Comparison of ENCODE assay signal across 23 cellular contexts in genomic region chr4:94140998-94141397, GRCh38.
DNase-seq lines count a peak whose midpoint lies in the region; ATAC-seq, FAIRE-seq and TF ChIP-seq lines count a peak whose summit lies in the region.
"Had no signal": no experiment of that assay in that cellular context is flagged by ENCODE, and none has a peak within 500 bp of the region (broad histone marks: within the 10 kb centered on the region; RNA-seq: fewer than 3 reads in every experiment).

No MANE protein-coding gene starts in this region.

- DNase-seq in cardiac muscle cell (ENCODE audit: low read depth in 1 of 2, low spot score in 1 of 2) (peak in 1 of 2 donors; percentile 56), Right ventricle myocardium superior (no peak), bronchial epithelial cell (ENCODE audit: low read depth) (no peak), NCI-H2107 (lab: John Stamatoyannopoulos, UW) (no peak), coronary artery (ENCODE audit: low spot score) (no peak)
- DNase-seq: CD4-positive, CD25-positive, alpha-beta regulatory T cell; CD8-positive, alpha-beta T cell; DMS 273 treated with DMSO at 0.1 percent for 48 hours; DMS79; EL; GDM1; GM23248; HFFc6 had no signal

- H3K27ac ChIP-seq in cardiac muscle cell (peak overlapping the region; percentile 59), coronary artery (no peak overlapping the region)
- H3K27ac ChIP-seq: 22Rv1, BLaER1, C4-2B, GM23248 had no signal

- no peak overlapping the region for H3K4me3 Mint-ChIP-seq in stimulated activated memory B cell treated with anti-CD40 and anti-IgM and Interleukin-4, amounts not matched to agents 10 μg/mL and 1 μg/mL and 100 μg/mL, for 72 hours
- H3K4me3 Mint-ChIP-seq: B cell; CD4-positive, CD25-positive, alpha-beta regulatory T cell; CD8-positive, alpha-beta T cell; HFFc6 had no signal

- H3K4me3 ChIP-seq in cardiac muscle cell (no peak overlapping the region), bronchial epithelial cell (ENCODE audit: low read depth, low read length) (no peak overlapping the region), coronary artery (no peak overlapping the region)
- H3K4me3 ChIP-seq: BLaER1, GM12878, GM23248, HAP-1 had no signal

- no peaks in the 10 kb centered on the region for H3K27me3 Mint-ChIP-seq in stimulated activated memory B cell treated with anti-CD40 and anti-IgM and Interleukin-4, amounts not matched to agents 10 μg/mL and 1 μg/mL and 100 μg/mL, for 72 hours
- H3K27me3 Mint-ChIP-seq: B cell; CD4-positive, CD25-positive, alpha-beta regulatory T cell had no signal

- no peaks in the 10 kb centered on the region for H3K4me1 Mint-ChIP-seq in stimulated activated memory B cell treated with anti-CD40 and anti-IgM and Interleukin-4, amounts not matched to agents 10 μg/mL and 1 μg/mL and 100 μg/mL, for 72 hours
- H3K4me1 Mint-ChIP-seq: B cell; CD4-positive, CD25-positive, alpha-beta regulatory T cell had no signal

- H3K36me3 ChIP-seq in cardiac muscle cell: no peaks in the 10 kb centered on the region
- H3K36me3 ChIP-seq in bronchial epithelial cell (ENCODE audit: control insufficient read depth, insufficient read depth, low read length): no peaks in the 10 kb centered on the region
- H3K36me3 ChIP-seq: BLaER1, HAP-1 had no signal

- peaks cover 11% of the 10 kb centered on the region for H3K4me1 ChIP-seq in cardiac muscle cell (ENCODE audit: low read depth)
- H3K4me1 ChIP-seq: BLaER1, HAP-1 had no signal

- no peaks in the 10 kb centered on the region for H3K9me3 ChIP-seq in cardiac muscle cell (ENCODE audit: low read depth)
- H3K9me3 ChIP-seq: BLaER1, HAP-1 had no signal

- TF ChIP-seq CTCF in cardiac muscle cell (IDR thresholded peaks at IDR 0.05; ENCODE audit: low read depth, low read length) (no peak), bronchial epithelial cell (IDR thresholded peaks at IDR 0.05; ENCODE audit: insufficient read depth, low read length, severe bottlenecking) (no peak), coronary artery (IDR thresholded peaks at IDR 0.05) (no peak)

- intact Hi-C loops in Right ventricle myocardium superior (cut with DNase I): no loop called here

- H3K27me3 ChIP-seq in cardiac muscle cell (no peaks in the 10 kb centered on the region), bronchial epithelial cell (ENCODE audit: control insufficient read depth, insufficient read depth, low read length) (peaks cover 2% of the 10 kb centered on the region)
- H3K27me3 ChIP-seq: BLaER1 had no signal

- FAIRE-seq in bronchial epithelial cell (lab: Jason Lieb, UNC): peak; percentile 32
- FAIRE-seq: D721Med, GM12878, GM19239, H54 had no signal

- no peak for ATAC-seq in Right ventricle myocardium superior (ENCODE audit: poor library complexity)
- peak; percentile 27 for ATAC-seq in stimulated activated memory B cell treated with anti-CD40 and anti-IgM and Interleukin-4, amounts not matched to agents 10 μg/mL and 1 μg/mL and 100 μg/mL, for 72 hours
- ATAC-seq: CD8-positive, alpha-beta T cell; GM12878 had no signal

- H3K9me3 Mint-ChIP-seq in stimulated activated memory B cell treated with anti-CD40 and anti-IgM and Interleukin-4, amounts not matched to agents 10 μg/mL and 1 μg/mL and 100 μg/mL, for 72 hours: no peaks in the 10 kb centered on the region
- H3K9me3 Mint-ChIP-seq: CD8-positive, alpha-beta T cell; HFFc6 had no signal

- no peak overlapping the region for H3K27ac Mint-ChIP-seq in stimulated activated memory B cell treated with anti-CD40 and anti-IgM and Interleukin-4, amounts not matched to agents 10 μg/mL and 1 μg/mL and 100 μg/mL, for 72 hours
- H3K27ac Mint-ChIP-seq: B cell; CD8-positive, alpha-beta T cell; HFFc6 had no signal

- no peaks in the 10 kb centered on the region for H3K36me3 Mint-ChIP-seq in stimulated activated memory B cell treated with anti-CD40 and anti-IgM and Interleukin-4, amounts not matched to agents 10 μg/mL and 1 μg/mL and 100 μg/mL, for 72 hours
- H3K36me3 Mint-ChIP-seq: CD4-positive, CD25-positive, alpha-beta regulatory T cell; CD8-positive, alpha-beta T cell had no signal
